In genomic region chr11:120482149-120482548, GRCh38 we compare ENCODE assay signal across 29 cellular contexts. TPM values are rescaled to one million over a fixed set of nuclear protein-coding genes. Genes with fewer than 3 reads are reported as not detected.
A peak's percentile ranks its signal among the peaks of the same experiment; 100 is the strongest.
DNase-seq lines count a peak whose midpoint lies in the region; ATAC-seq and TF ChIP-seq lines count a peak whose summit lies in the region.
"Had no signal": no experiment of that assay in that cellular context is flagged by ENCODE, and none has a peak within 500 bp of the region (broad histone marks: within the 10 kb centered on the region; RNA-seq: fewer than 3 reads in every experiment).

No MANE protein-coding gene starts in this region.

- POLR2A ChIA-PET in CD4-positive, alpha-beta T cell (lab: Charles Lee): no interaction called here

- peaks cover 50% of the 10 kb centered on the region for H3K36me3 ChIP-seq in brain microvascular endothelial cell (replicated peaks)

- DNase-seq in EH (ENCODE audit: low read depth) (peak; percentile 55), LNCaP clone FGC (ENCODE audit: low read depth) (peak; percentile 13), brain microvascular endothelial cell (peak; percentile 22), lung microvascular endothelial cell (ENCODE audit: low read depth in 2 of 2) (peak; percentile 3 to 61), KBM-7 (no peak), NCI-H446 (lab: John Stamatoyannopoulos, UW) (no peak)
- DNase-seq in CD4-positive, alpha-beta T cell: no peak
- DNase-seq: activated CD4-positive, alpha-beta memory T cell treated with anti-CD3 and anti-CD28 coated beads, Interleukin-2, amount 10 ng/mL, durations not matched to agents 7 days and 5 days; activated naive CD4-positive, alpha-beta T cell treated with Interleukin-2 at 50 U/mL for 16 hours; activated T-cell treated with anti-CD3 and anti-CD28 coated beads, Interleukin-2, amount 50 U/mL, for 1 hour; effector memory CD4-positive, alpha-beta T cell; GF-D8; HCEC 1CT; mammary epithelial cell; NCI-H2029; NCI-H510A treated with DMSO at 0.1 percent for 48 hours; SIG-M5; stimulated activated CD4-positive, alpha-beta T cell treated with anti-CD3 and anti-CD28 coated beads, Interleukin-2, amount 100 ng/mL, for 24 hours; stimulated activated naive CD8-positive, alpha-beta T cell treated with anti-CD3 and anti-CD28 coated beads, Interleukin-15, amount 100 ng/mL, for 72 hours had no signal

- H3K4me3 ChIP-seq in LNCaP clone FGC (ENCODE audit: low read depth, low read length) (no peak overlapping the region), brain microvascular endothelial cell (ENCODE audit: low read depth, low read length) (no peak overlapping the region)
- H3K4me3 ChIP-seq: GM12878, hepatocyte had no signal

- CTCF ChIA-PET in CD4-positive, alpha-beta T cell (lab: Charles Lee): no interaction called here

- H3K27me3 Mint-ChIP-seq in CD4-positive, alpha-beta T cell: no peaks in the 10 kb centered on the region
- H3K27me3 Mint-ChIP-seq: activated CD4-positive, alpha-beta memory T cell treated with anti-CD3 and anti-CD28 coated beads, Interleukin-2, amount 10 ng/mL, durations not matched to agents 7 days and 5 days; B cell; central memory CD8-positive, alpha-beta T cell; IgD-negative memory B cell; stimulated activated naive CD8-positive, alpha-beta T cell treated with anti-CD3 and anti-CD28 coated beads, Interleukin-15, amount 100 ng/mL, for 72 hours; type B pancreatic cell had no signal

- in situ Hi-C loops in brain microvascular endothelial cell (cut with HindIII; ENCODE audit: low pct_ligation_motif_present, low sequenced_read_pairs): no loop called here
- in situ Hi-C loops in KBM-7 (cut with MboI; ENCODE audit: low pct_unique_long_range_greater_than_20kb, low sequenced_read_pairs): no loop called here

- no peaks in the 10 kb centered on the region for H3K9me3 ChIP-seq in CD4-positive, alpha-beta T cell (ENCODE audit: control insufficient read depth, low read length)

- no peak for ATAC-seq in CD4-positive, alpha-beta T cell (ENCODE audit: poor library complexity)
- no peak for ATAC-seq in HG03565 (IDR thresholded peaks at IDR 0.05; ENCODE audit: unreplicated experiment)
- ATAC-seq: GM12878; stimulated activated naive CD8-positive, alpha-beta T cell treated with anti-CD3 and anti-CD28 coated beads, Interleukin-15, amount 100 ng/mL, for 72 hours; WTC11 had no signal

- H3K4me3 Mint-ChIP-seq in CD4-positive, alpha-beta T cell: no peak overlapping the region
- H3K4me3 Mint-ChIP-seq: activated CD4-positive, alpha-beta memory T cell treated with anti-CD3 and anti-CD28 coated beads, Interleukin-2, amount 10 ng/mL, durations not matched to agents 7 days and 5 days; B cell; central memory CD8-positive, alpha-beta T cell; IgD-negative memory B cell; stimulated activated naive CD8-positive, alpha-beta T cell treated with anti-CD3 and anti-CD28 coated beads, Interleukin-15, amount 100 ng/mL, for 72 hours; T-helper 1 cell treated with Interleukin-12 subunit alpha and Interleukin-12 subunit beta and Interleukin-4 antibody, amounts not matched to agents 30 μg/mL and 1 μg/mL, for 36 hours; type B pancreatic cell; WTC11 had no signal

- no peaks in the 10 kb centered on the region for H3K27me3 ChIP-seq in brain microvascular endothelial cell (replicated peaks)
- no peaks in the 10 kb centered on the region for H3K27me3 ChIP-seq in CD4-positive, alpha-beta T cell (ENCODE audit: control insufficient read depth, insufficient read depth, low read length)
- H3K27me3 ChIP-seq: hepatocyte had no signal

- no peaks in the 10 kb centered on the region for H3K9me3 Mint-ChIP-seq in CD4-positive, alpha-beta T cell
- H3K9me3 Mint-ChIP-seq: activated CD4-positive, alpha-beta memory T cell treated with anti-CD3 and anti-CD28 coated beads, Interleukin-2, amount 10 ng/mL, durations not matched to agents 7 days and 5 days; central memory CD8-positive, alpha-beta T cell; IgD-negative memory B cell; stimulated activated naive CD8-positive, alpha-beta T cell treated with anti-CD3 and anti-CD28 coated beads, Interleukin-15, amount 100 ng/mL, for 72 hours; T-helper 1 cell treated with Interleukin-12 subunit alpha and Interleukin-12 subunit beta and Interleukin-4 antibody, amounts not matched to agents 30 μg/mL and 1 μg/mL, for 36 hours; type B pancreatic cell; WTC11 had no signal

- H3K27ac ChIP-seq in brain microvascular endothelial cell: no peak overlapping the region
- no peak overlapping the region for H3K27ac ChIP-seq in CD4-positive, alpha-beta T cell (ENCODE audit: low read depth, low read length)
- H3K27ac ChIP-seq: hepatocyte, parathyroid adenoma had no signal

- H3K27ac Mint-ChIP-seq in CD4-positive, alpha-beta T cell: no peak overlapping the region
- H3K27ac Mint-ChIP-seq: activated CD4-positive, alpha-beta memory T cell treated with anti-CD3 and anti-CD28 coated beads, Interleukin-2, amount 10 ng/mL, durations not matched to agents 7 days and 5 days; B cell; IgD-negative memory B cell; stimulated activated naive CD8-positive, alpha-beta T cell treated with anti-CD3 and anti-CD28 coated beads, Interleukin-15, amount 100 ng/mL, for 72 hours; T-helper 1 cell treated with Interleukin-12 subunit alpha and Interleukin-12 subunit beta and Interleukin-4 antibody, amounts not matched to agents 30 μg/mL and 1 μg/mL, for 36 hours; type B pancreatic cell; WTC11 had no signal

- TF ChIP-seq CTCF in LNCaP clone FGC (IDR thresholded peaks at IDR 0.05; ENCODE audit: control insufficient read depth, extremely low read depth, insufficient read depth): no peak
- no peak for TF ChIP-seq CTCF in brain microvascular endothelial cell (IDR thresholded peaks at IDR 0.05; ENCODE audit: low read depth, low read length, missing control alignments)
- TF ChIP-seq CTCF in CD4-positive, alpha-beta T cell (IDR thresholded peaks at IDR 0.05): no peak

- no peaks in the 10 kb centered on the region for H3K4me1 Mint-ChIP-seq in CD4-positive, alpha-beta T cell (ENCODE audit: low read depth)
- H3K4me1 Mint-ChIP-seq: B cell; central memory CD8-positive, alpha-beta T cell; IgD-negative memory B cell; stimulated activated naive CD8-positive, alpha-beta T cell treated with anti-CD3 and anti-CD28 coated beads, Interleukin-15, amount 100 ng/mL, for 72 hours had no signal

- peaks cover 7% of the 10 kb centered on the region for H3K36me3 Mint-ChIP-seq in CD4-positive, alpha-beta T cell (ENCODE audit: low read depth)

- intact Hi-C loops in CD4-positive, alpha-beta T cell (cut with DNase I, micrococcal nuclease): no loop called here

RNA-seq across cellular contexts. Expression of gene GRIK4, which starts 29.4 kb away (rescaled TPM):
- total RNA-seq in lung microvascular endothelial cell: under 0.01 TPM in 2 replicates
- not detected for total RNA-seq in CD4-positive, alpha-beta T cell
- total RNA-seq: activated CD4-positive, alpha-beta memory T cell treated with anti-CD3 and anti-CD28 coated beads, Interleukin-2, amount 10 ng/mL, durations not matched to agents 7 days and 5 days; mammary epithelial cell had no signal

Comparison
In these comparisons a context has a peak if more than half of its experiments do, and no peak if none do; other contexts are left out.
1. DNase-seq: peak in EH (single experiment), LNCaP clone FGC (single experiment), brain microvascular endothelial cell (single experiment) and lung microvascular endothelial cell (2 of 2); none in KBM-7 (single experiment), NCI-H446 (0 of 2) and CD4-positive, alpha-beta T cell (0 of 10).